In genomic region chr15:87477759-87478687, GRCh38 we compare ENCODE assay signal across 8 cellular contexts.
DNase-seq lines count a peak whose midpoint lies in the region; ATAC-seq and FAIRE-seq lines count a peak whose summit lies in the region.

No MANE protein-coding gene starts in this region.

- H3K27me3 Mint-ChIP-seq in activated T-helper 1 cell treated with anti-CD3 and anti-CD28 coated beads, Interleukin-12 subunit alpha, Interleukin-12 subunit beta, Interleukin-2, Interleukin-4 antibody, amounts not matched to agents 30 ng/mL and 10 ng/mL and 1 ng/mL, durations not matched to agents 14 hours and 24 hours and 36 hours (ENCODE audit: insufficient read depth) = no peaks in the 10 kb centered on the region

- ATAC-seq in GM21737 (IDR thresholded peaks at IDR 0.05; ENCODE audit: unreplicated experiment) = no peak

- H3K27ac Mint-ChIP-seq in activated T-helper 1 cell treated with anti-CD3 and anti-CD28 coated beads, Interleukin-12 subunit alpha, Interleukin-12 subunit beta, Interleukin-2, Interleukin-4 antibody, amounts not matched to agents 30 ng/mL and 10 ng/mL and 1 ng/mL, durations not matched to agents 14 hours and 24 hours and 36 hours = no peak overlapping the region

- no peak for FAIRE-seq in urothelium cell line (lab: Jason Lieb, UNC)

- intact Hi-C loops in activated T-helper 1 cell treated with anti-CD3 and anti-CD28 coated beads, Interleukin-12 subunit alpha, Interleukin-12 subunit beta, Interleukin-2, Interleukin-4 antibody, amounts not matched to agents 30 ng/mL and 10 ng/mL and 1 ng/mL, durations not matched to agents 14 hours and 24 hours and 36 hours (cut with micrococcal nuclease) = no loop called here

- DNase-seq in AG08396 (ENCODE audit: low spot score) = peak; percentile 10
- DNase-seq in M059J (ENCODE audit: low read depth) = peak; percentile 94
- DNase-seq in astrocyte of the hippocampus (ENCODE audit: low read depth, low spot score) = peak; percentile 90
- DNase-seq in kidney glomerular epithelial cell (lab: John Stamatoyannopoulos, UW) = peak; percentile 96
- peak; percentile 78 for DNase-seq in urothelium cell line (ENCODE audit: low spot score)
- DNase-seq in activated CD8-positive, alpha-beta memory T cell treated with anti-CD3 and anti-CD28 coated beads, Interleukin-2, amount 50 U/mL, for 4 hours = no peak
- no peak for DNase-seq in activated T-helper 1 cell treated with anti-CD3 and anti-CD28 coated beads, Interleukin-12 subunit alpha, Interleukin-12 subunit beta, Interleukin-2, Interleukin-4 antibody, amounts not matched to agents 30 ng/mL and 10 ng/mL and 1 ng/mL, durations not matched to agents 14 hours and 24 hours and 36 hours (ENCODE audit: low spot score)

- H3K4me3 Mint-ChIP-seq in activated T-helper 1 cell treated with anti-CD3 and anti-CD28 coated beads, Interleukin-12 subunit alpha, Interleukin-12 subunit beta, Interleukin-2, Interleukin-4 antibody, amounts not matched to agents 30 ng/mL and 10 ng/mL and 1 ng/mL, durations not matched to agents 14 hours and 24 hours and 36 hours = no peak overlapping the region

- H3K9me3 Mint-ChIP-seq in activated T-helper 1 cell treated with anti-CD3 and anti-CD28 coated beads, Interleukin-12 subunit alpha, Interleukin-12 subunit beta, Interleukin-2, Interleukin-4 antibody, amounts not matched to agents 30 ng/mL and 10 ng/mL and 1 ng/mL, durations not matched to agents 14 hours and 24 hours and 36 hours = peaks cover 4% of the 10 kb centered on the region

- H3K36me3 Mint-ChIP-seq in activated T-helper 1 cell treated with anti-CD3 and anti-CD28 coated beads, Interleukin-12 subunit alpha, Interleukin-12 subunit beta, Interleukin-2, Interleukin-4 antibody, amounts not matched to agents 30 ng/mL and 10 ng/mL and 1 ng/mL, durations not matched to agents 14 hours and 24 hours and 36 hours (ENCODE audit: low read depth) = no peaks in the 10 kb centered on the region

- no peaks in the 10 kb centered on the region for H3K4me1 Mint-ChIP-seq in activated T-helper 1 cell treated with anti-CD3 and anti-CD28 coated beads, Interleukin-12 subunit alpha, Interleukin-12 subunit beta, Interleukin-2, Interleukin-4 antibody, amounts not matched to agents 30 ng/mL and 10 ng/mL and 1 ng/mL, durations not matched to agents 14 hours and 24 hours and 36 hours (ENCODE audit: low read depth)

Comparison
In these comparisons a context has a peak if more than half of its experiments do, and no peak if none do; other contexts are left out.
1. DNase-seq: peak in AG08396 (single experiment), M059J (single experiment), astrocyte of the hippocampus (single experiment), kidney glomerular epithelial cell (single experiment) and urothelium cell line (single experiment); none in activated CD8-positive, alpha-beta memory T cell treated with anti-CD3 and anti-CD28 coated beads, Interleukin-2, amount 50 U/mL, for 4 hours (single experiment) and activated T-helper 1 cell treated with anti-CD3 and anti-CD28 coated beads, Interleukin-12 subunit alpha, Interleukin-12 subunit beta, Interleukin-2, Interleukin-4 antibody, amounts not matched to agents 30 ng/mL and 10 ng/mL and 1 ng/mL, durations not matched to agents 14 hours and 24 hours and 36 hours (single experiment).